8 cellular contexts compared by ENCODE assay signal in genomic region chr19:57599377-57599760, GRCh38. TPM values are rescaled to one million over a fixed set of nuclear protein-coding genes. Genes with fewer than 3 reads are reported as not detected.
DNase-seq lines count a peak whose midpoint lies in the region; ATAC-seq and TF ChIP-seq lines count a peak whose summit lies in the region.

No MANE protein-coding gene starts in this region.

- H3K27ac Mint-ChIP-seq in activated naive CD8-positive, alpha-beta T cell treated with anti-CD3 and anti-CD28 coated beads for 36 hours: peak overlapping the region; percentile 87

- H3K4me1 Mint-ChIP-seq in activated naive CD8-positive, alpha-beta T cell treated with anti-CD3 and anti-CD28 coated beads for 36 hours: peaks cover 17% of the 10 kb centered on the region

- peaks cover 50% of the 10 kb centered on the region for H3K9me3 Mint-ChIP-seq in activated naive CD8-positive, alpha-beta T cell treated with anti-CD3 and anti-CD28 coated beads for 36 hours

- TF ChIP-seq CTCF in 22Rv1 (IDR thresholded peaks at IDR 0.05): no peak

- ATAC-seq in GM21526 (IDR thresholded peaks at IDR 0.05; ENCODE audit: low FRiP score, unreplicated experiment) (peak; percentile 11), HG02678 (IDR thresholded peaks at IDR 0.05; ENCODE audit: unreplicated experiment) (no peak)

- H3K4me3 Mint-ChIP-seq in activated naive CD8-positive, alpha-beta T cell treated with anti-CD3 and anti-CD28 coated beads for 36 hours: peak overlapping the region; percentile 88

- DNase-seq in activated naive CD8-positive, alpha-beta T cell treated with anti-CD3 and anti-CD28 coated beads for 36 hours: no peak
- DNase-seq in medulla oblongata (ENCODE audit: extremely low spot score) (peak; percentile 2), LoVo (ENCODE audit: low spot score) (no peak), NCI-H446 treated with DMSO at 0.1 percent for 48 hours (lab: John Stamatoyannopoulos, UW) (no peak), NCI-H1694 (lab: John Stamatoyannopoulos, UW) (no peak)

- peaks cover 47% of the 10 kb centered on the region for H3K36me3 Mint-ChIP-seq in activated naive CD8-positive, alpha-beta T cell treated with anti-CD3 and anti-CD28 coated beads for 36 hours

- no peaks in the 10 kb centered on the region for H3K27me3 Mint-ChIP-seq in activated naive CD8-positive, alpha-beta T cell treated with anti-CD3 and anti-CD28 coated beads for 36 hours

- peak overlapping the region; percentile 60 for H3K27ac ChIP-seq in 22Rv1

RNA-seq across cellular contexts. Expression of gene ZNF530, which starts 0.3 kb away (rescaled TPM):
- total RNA-seq in activated naive CD8-positive, alpha-beta T cell treated with anti-CD3 and anti-CD28 coated beads for 36 hours: 10 to 100 TPM; 11.0 to 12.2 TPM

RNA-seq across cellular contexts. Expression of gene ZNF134, which starts 14.7 kb away (rescaled TPM):
- 10 to 100 TPM; 18.8 to 19.5 TPM for total RNA-seq in activated naive CD8-positive, alpha-beta T cell treated with anti-CD3 and anti-CD28 coated beads for 36 hours

RNA-seq across cellular contexts. Expression of gene ZIK1, which starts 15.4 kb away (rescaled TPM):
- total RNA-seq in activated naive CD8-positive, alpha-beta T cell treated with anti-CD3 and anti-CD28 coated beads for 36 hours: 10 to 100 TPM; 13.1 to 14.4 TPM

RNA-seq across cellular contexts. Expression of gene ZNF416, which starts 20.7 kb away (rescaled TPM):
- total RNA-seq in activated naive CD8-positive, alpha-beta T cell treated with anti-CD3 and anti-CD28 coated beads for 36 hours: 1 to 10 TPM; 5.9 to 7.0 TPM

RNA-seq across cellular contexts. Expression of gene ZNF211, which starts 33.6 kb away (rescaled TPM):
- 1 to 10 TPM; 6.9 to 7.9 TPM for total RNA-seq in activated naive CD8-positive, alpha-beta T cell treated with anti-CD3 and anti-CD28 coated beads for 36 hours
